1 cellular context compared by ENCODE assay signal in genomic region chr12:24928533-24929306, GRCh38.
TF ChIP-seq lines count a peak whose summit lies in the region.
"Not testable (repeated sequence)": the region's sequence is repeated elsewhere in the genome, so short reads cannot be mapped to it uniquely, and the experiment has no call there.

No MANE protein-coding gene starts in this region.

TF ChIP-seq in HepG2, 621 proteins besides CTCF, POLR2A, EP300 and RAD21:
- TF ChIP-seq FOXP1 (IDR thresholded peaks at IDR 0.05) = peak; percentile 92
- TF ChIP-seq FOXP1 (CRISPR knock-in tag; IDR thresholded peaks at IDR 0.05) = not testable (repeated sequence)
